In the genomic region with DNA sequence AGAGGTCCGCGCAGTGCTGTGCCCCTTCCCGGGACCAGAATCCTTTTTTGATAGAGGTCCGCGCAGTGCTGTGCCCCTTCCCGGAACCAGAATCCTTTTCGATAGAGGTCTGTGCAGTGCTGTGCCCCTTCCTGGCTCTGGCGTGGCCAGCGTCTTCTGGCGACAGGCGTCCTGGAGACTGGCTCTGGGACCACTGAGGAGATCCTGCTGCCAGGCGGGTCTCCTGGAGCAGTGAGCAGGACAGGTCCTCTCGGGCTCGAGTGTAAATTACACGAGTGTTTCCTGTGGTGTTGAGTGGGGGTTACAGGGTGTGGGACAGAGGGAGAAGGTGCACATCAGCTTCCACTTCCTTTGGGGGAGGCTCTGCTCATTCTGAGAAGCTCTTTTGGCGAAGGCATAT, we compare ENCODE assay signal across 16 cellular contexts.
DNase-seq lines count a peak whose midpoint lies in the region; ATAC-seq and TF ChIP-seq lines count a peak whose summit lies in the region.
"Had no signal": no experiment of that assay in that cellular context is flagged by ENCODE, and none has a peak within 500 bp of the region (broad histone marks: within the 10 kb centered on the region; RNA-seq: fewer than 3 reads in every experiment).

No MANE protein-coding gene starts in this region.

- H3K27ac ChIP-seq in endodermal cell (ENCODE audit: low read depth, low read length) (no peak overlapping the region), lung (ENCODE audit: low read depth in 1 of 2, low read length in 1 of 2) (no peak overlapping the region), heart right ventricle (no peak overlapping the region)
- H3K27ac ChIP-seq: GM23248 had no signal

- DNase-seq in endodermal cell (peak; percentile 34), lung (ENCODE audit: low spot score) (peak; percentile 16), osteocyte (ENCODE audit: extremely low spot score, unreplicated experiment) (peak; percentile 71), NCI-H2227 (lab: John Stamatoyannopoulos, UW; ENCODE audit: unreplicated experiment) (no peak), heart right ventricle (no peak)
- DNase-seq: C1 segment of cervical spinal cord; Calu3; CD4-positive, alpha-beta memory T cell; COR-L47; DMS53; DMS79 treated with DMSO at 0.1 percent for 48 hours; GF-D8; GM23248; H7 had no signal

- no peak overlapping the region for H3K4me3 Mint-ChIP-seq in endodermal cell
- H3K4me3 Mint-ChIP-seq in osteocyte (ENCODE audit: unreplicated experiment), result no peak overlapping the region
- H3K4me3 Mint-ChIP-seq: CD4-positive, alpha-beta memory T cell had no signal

- no peak for TF ChIP-seq CTCF in endodermal cell (conservative IDR thresholded peaks at IDR 0.05)
- TF ChIP-seq CTCF in lung (IDR thresholded peaks at IDR 0.05; ENCODE audit: control extremely low read depth, extremely low read depth), result no peak
- no peak for TF ChIP-seq CTCF in osteocyte (IDR thresholded peaks at IDR 0.05)
- no peak for TF ChIP-seq CTCF in heart right ventricle (IDR thresholded peaks at IDR 0.05)

- 96 to 98% methylated on average over 14 to 16 of the region's 16 CpGs for WGBS in endodermal cell (ENCODE audit: insufficient coverage in 1 of 2, insufficient read length in 1 of 2), 2 experiments
- WGBS in lung, 2 donors, result 93% methylated on average over 16 of the region's 16 CpGs
- WGBS in heart right ventricle, 2 donors, result 95 to 97% methylated on average over 16 of the region's 16 CpGs

- ATAC-seq in lung (ENCODE audit: insufficient read depth, low FRiP score) (no peak), HG03280 (IDR thresholded peaks at IDR 0.05; ENCODE audit: unreplicated experiment) (no peak), heart right ventricle (no peak)
- ATAC-seq: HCT116 had no signal

- H3K36me3 ChIP-seq in endodermal cell (ENCODE audit: control insufficient read depth, insufficient read depth, low read length) (peaks cover 7% of the 10 kb centered on the region), lung (ENCODE audit: control insufficient read depth in 2 of 2, insufficient read depth in 2 of 2, low read length in 2 of 2) (no peaks in the 10 kb centered on the region), heart right ventricle (peaks cover 0 to 5% (median 0%) of the 10 kb centered on the region in 9 donors)

- H3K9ac ChIP-seq in endodermal cell (ENCODE audit: extremely low read depth, low read length, poor library complexity, severe bottlenecking), result no peak overlapping the region
- H3K9ac ChIP-seq: GM23248 had no signal

- H3K9me3 Mint-ChIP-seq in endodermal cell (peaks cover 6% of the 10 kb centered on the region), osteocyte (ENCODE audit: unreplicated experiment) (peaks cover 4% of the 10 kb centered on the region)
- H3K9me3 Mint-ChIP-seq: CD4-positive, alpha-beta memory T cell had no signal

- H3K9me3 ChIP-seq in endodermal cell (ENCODE audit: control insufficient read depth, low read length) (no peaks in the 10 kb centered on the region), lung (ENCODE audit: control insufficient read depth in 2 of 2, insufficient read depth in 1 of 2, low read length in 1 of 2) (peaks cover 0 to 2% of the 10 kb centered on the region in 2 donors), heart right ventricle (no peaks in the 10 kb centered on the region)

- H3K27me3 Mint-ChIP-seq in endodermal cell (ENCODE audit: insufficient read depth) (no peaks in the 10 kb centered on the region), osteocyte (ENCODE audit: unreplicated experiment) (no peaks in the 10 kb centered on the region)
- H3K27me3 Mint-ChIP-seq: CD4-positive, alpha-beta memory T cell had no signal

- H3K27me3 ChIP-seq in endodermal cell (ENCODE audit: control insufficient read depth, insufficient read depth, low read length, poor library complexity, severe bottlenecking), result no peaks in the 10 kb centered on the region
- no peaks in the 10 kb centered on the region for H3K27me3 ChIP-seq in lung (ENCODE audit: control insufficient read depth, insufficient read depth)
- H3K27me3 ChIP-seq in heart right ventricle, result no peaks in the 10 kb centered on the region

- H3K4me1 Mint-ChIP-seq in endodermal cell, result peaks cover 11% of the 10 kb centered on the region
- peaks cover 2% of the 10 kb centered on the region for H3K4me1 Mint-ChIP-seq in osteocyte (ENCODE audit: unreplicated experiment)

- H3K27ac Mint-ChIP-seq in endodermal cell (no peak overlapping the region), osteocyte (ENCODE audit: unreplicated experiment) (peak overlapping the region; percentile 20)

- H3K4me1 ChIP-seq in endodermal cell (ENCODE audit: control insufficient read depth, insufficient read depth, low read length), result no peaks in the 10 kb centered on the region
- no peaks in the 10 kb centered on the region for H3K4me1 ChIP-seq in lung (ENCODE audit: control insufficient read depth in 2 of 2, insufficient read depth in 2 of 2, low read length in 2 of 2)
- no peaks in the 10 kb centered on the region for H3K4me1 ChIP-seq in heart right ventricle

- H3K36me3 Mint-ChIP-seq in endodermal cell (ENCODE audit: low read depth) (peaks cover 14% of the 10 kb centered on the region), osteocyte (ENCODE audit: unreplicated experiment) (peaks cover 4% of the 10 kb centered on the region)

- intact Hi-C loops in heart right ventricle (cut with DNase I), result no loop called here

- no peak overlapping the region for H3K4me3 ChIP-seq in endodermal cell (ENCODE audit: low read length)
- no peak overlapping the region for H3K4me3 ChIP-seq in lung
- no peak overlapping the region for H3K4me3 ChIP-seq in heart right ventricle
- H3K4me3 ChIP-seq: GM23248 had no signal

Comparison
In these comparisons a context has a peak if more than half of its experiments do, and no peak if none do; other contexts are left out.
1. DNase-seq: peak in endodermal cell (single experiment), lung (single experiment) and osteocyte (single experiment); none in NCI-H2227 (single experiment) and heart right ventricle (0 of 2).